ENCODE assay signal across 19 cellular contexts in genomic region chr4:154719087-154719486, GRCh38. TPM values are rescaled to one million over a fixed set of nuclear protein-coding genes. Genes with fewer than 3 reads are reported as not detected.
DNase-seq lines count a peak whose midpoint lies in the region; ATAC-seq and TF ChIP-seq lines count a peak whose summit lies in the region.
"Had no signal": no experiment of that assay in that cellular context is flagged by ENCODE, and none has a peak within 500 bp of the region (broad histone marks: within the 10 kb centered on the region; RNA-seq: fewer than 3 reads in every experiment).

No MANE protein-coding gene starts in this region.

- no peaks in the 10 kb centered on the region; the same call in 1 of the 2 replicates for H3K27me3 ChIP-seq in GM23248 (replicated peaks; ENCODE audit: insufficient read depth)
- H3K27me3 ChIP-seq in RWPE2 (ENCODE audit: insufficient read depth, poor library complexity, severe bottlenecking), result no peaks in the 10 kb centered on the region
- no peaks in the 10 kb centered on the region for H3K27me3 ChIP-seq in fibroblast of lung (ENCODE audit: control insufficient read depth, insufficient read depth, low read length)
- H3K27me3 ChIP-seq: adrenal gland, suprapubic skin had no signal

- no peak overlapping the region for H3K27ac ChIP-seq in GM23248
- peak overlapping the region; percentile 62 for H3K27ac ChIP-seq in RWPE2 (ENCODE audit: poor library complexity, severe bottlenecking)
- H3K27ac ChIP-seq in fibroblast of lung (ENCODE audit: insufficient read depth, low read length), result no peak overlapping the region
- H3K27ac ChIP-seq: adrenal gland, suprapubic skin had no signal

- H2AFZ ChIP-seq in GM23248 (no peak overlapping the region), fibroblast of lung (ENCODE audit: low read length) (no peak overlapping the region)

- H4K20me1 ChIP-seq in GM23248 (ENCODE audit: insufficient read depth) (no peaks in the 10 kb centered on the region), fibroblast of lung (ENCODE audit: control insufficient read depth, extremely low read depth, insufficient read depth, low read length) (no peaks in the 10 kb centered on the region)

- intact Hi-C loops in left ventricle myocardium superior (cut with micrococcal nuclease), result no loop called here

- in situ Hi-C loops in GM23248 (cut with MboI), result no loop called here

- H3K4me2 ChIP-seq in GM23248 (ENCODE audit: unreplicated experiment), result no peak overlapping the region
- no peak overlapping the region for H3K4me2 ChIP-seq in fibroblast of lung (ENCODE audit: extremely low read depth, insufficient read depth, low read length)

- H3K79me2 ChIP-seq in GM23248 (ENCODE audit: insufficient read depth), result no peaks in the 10 kb centered on the region
- H3K79me2 ChIP-seq in fibroblast of lung (ENCODE audit: control insufficient read depth, insufficient read depth, low read length), result no peaks in the 10 kb centered on the region

- no peaks in the 10 kb centered on the region for H3F3A ChIP-seq in GM23248 (ENCODE audit: insufficient read depth)

- peak; percentile 43; the same call in 2 of the 3 replicates for ATAC-seq in RWPE2 (ENCODE audit: low read depth)
- ATAC-seq in left ventricle myocardium superior, result no peak
- ATAC-seq: Panc1, T-helper 17 cell had no signal

- H3K9me3 ChIP-seq in GM23248 (ENCODE audit: low read depth) (no peaks in the 10 kb centered on the region), RWPE2 (ENCODE audit: severe bottlenecking) (no peaks in the 10 kb centered on the region), fibroblast of lung (ENCODE audit: control insufficient read depth, insufficient read depth, low read depth, low read length) (no peaks in the 10 kb centered on the region)
- H3K9me3 ChIP-seq: adrenal gland, suprapubic skin had no signal

- H3K36me3 ChIP-seq in GM23248 (ENCODE audit: low read depth) (no peaks in the 10 kb centered on the region), RWPE2 (ENCODE audit: low read depth) (no peaks in the 10 kb centered on the region), fibroblast of lung (ENCODE audit: control insufficient read depth, insufficient read depth, low read length) (no peaks in the 10 kb centered on the region)
- H3K36me3 ChIP-seq: adrenal gland, suprapubic skin had no signal

- 19 to 21% methylated on average over 4 of the region's 4 CpGs for WGBS in GM23248 (ENCODE audit: low coverage in 1 of 2, low lambda C conversion rate in 2 of 2, missing lambda C conversion rate in 2 of 2), 2 experiments

- H3K4me1 ChIP-seq in GM23248 (ENCODE audit: insufficient read depth) (no peaks in the 10 kb centered on the region), RWPE2 (ENCODE audit: insufficient read depth, poor library complexity, severe bottlenecking) (peaks cover 19% of the 10 kb centered on the region), fibroblast of lung (ENCODE audit: control insufficient read depth, extremely low read depth, insufficient read depth, low read length) (no peaks in the 10 kb centered on the region)
- H3K4me1 ChIP-seq: adrenal gland, suprapubic skin had no signal

- no peak overlapping the region for H3K9ac ChIP-seq in GM23248
- no peak overlapping the region for H3K9ac ChIP-seq in fibroblast of lung (ENCODE audit: insufficient read depth, low read length)

- no peak for TF ChIP-seq CTCF in RWPE2 (IDR thresholded peaks at IDR 0.05; ENCODE audit: poor library complexity, severe bottlenecking)
- no peak for TF ChIP-seq CTCF in fibroblast of lung (conservative IDR thresholded peaks at IDR 0.05 in 1 of 2, IDR thresholded peaks at IDR 0.05 in 1 of 2; ENCODE audit: low read depth in 1 of 2, low read length in 2 of 2)

- DNase-seq in A172 (ENCODE audit: low spot score) (peak; percentile 63), GM23248 (peak; percentile 45), RWPE2 (ENCODE audit: low spot score) (no peak), fibroblast of lung (ENCODE audit: low read depth in 2 of 2) (peak; percentile 39 to 63), NCI-H345 (lab: John Stamatoyannopoulos, UW) (no peak), left ventricle myocardium superior (no peak), NCI-H748 treated with DMSO at 0.1 percent for 48 hours (lab: John Stamatoyannopoulos, UW) (no peak), mucosa of gallbladder (ENCODE audit: low spot score) (no peak)
- DNase-seq: activated CD4-positive, alpha-beta T cell treated with anti-CD3 and anti-CD28 coated beads for 1 hour; activated T-cell treated with anti-CD3 and anti-CD28 coated beads, Interleukin-2, amount 50 U/mL, for 48 hours; adrenal gland; DMS79; kidney; NCI-H446; posterior cingulate gyrus; T-helper 17 cell had no signal

- no peaks in the 10 kb centered on the region for H3K9me2 ChIP-seq in GM23248 (ENCODE audit: insufficient read depth)

- no peak overlapping the region for H3K4me3 ChIP-seq in GM23248
- H3K4me3 ChIP-seq in RWPE2 (ENCODE audit: severe bottlenecking), result no peak overlapping the region
- H3K4me3 ChIP-seq in fibroblast of lung (replicated peaks in 1 of 4; ENCODE audit: control extremely low read depth in 1 of 4, insufficient read depth in 1 of 4, low read depth in 3 of 4, low read length in 4 of 4), result no peak overlapping the region
- H3K4me3 ChIP-seq: adrenal gland, suprapubic skin had no signal

RNA-seq across cellular contexts. Expression of gene LRAT, which starts 24.7 kb away (rescaled TPM):
- total RNA-seq in A172 (2014; rRNA removed; shearing (Covaris generic)), result not detected in 2 replicates
- total RNA-seq in GM23248 (2014; rRNA removed; shearing (Covaris generic)), result not detected in 2 replicates
- 0.13 TPM in 1 of 2 replicates, not detected in the other for polyA plus RNA-seq in GM23248 (2016; fragmentation: Nextera tagmentation; extraction: Ambion mirVana)
- total RNA-seq in fibroblast of lung, result under 0.01 TPM in 2 replicates
- polyA plus RNA-seq in fibroblast of lung, result 0.03 and 0.08 TPM in 2 replicates
- polyA plus RNA-seq in fibroblast of lung (2012), result 0.05 and 0.13 TPM in 2 replicates
- not detected in 2 replicates for polyA minus RNA-seq in fibroblast of lung (ENCODE audit: low replicate concordance)
- 0.27 TPM for total RNA-seq in left ventricle myocardium superior
- total RNA-seq in mucosa of gallbladder, result 11.7 TPM
- total RNA-seq: glomerular endothelial cell, T-helper 17 cell had no signal

Comparison
In these comparisons a context has a peak if more than half of its experiments do, and no peak if none do; other contexts are left out.
1. DNase-seq: peak in A172 (single experiment), GM23248 (single experiment) and fibroblast of lung (2 of 2); none in RWPE2 (single experiment), NCI-H345 (single experiment), left ventricle myocardium superior (single experiment), NCI-H748 treated with DMSO at 0.1 percent for 48 hours (single experiment) and mucosa of gallbladder (single experiment).